In the genomic region with DNA sequence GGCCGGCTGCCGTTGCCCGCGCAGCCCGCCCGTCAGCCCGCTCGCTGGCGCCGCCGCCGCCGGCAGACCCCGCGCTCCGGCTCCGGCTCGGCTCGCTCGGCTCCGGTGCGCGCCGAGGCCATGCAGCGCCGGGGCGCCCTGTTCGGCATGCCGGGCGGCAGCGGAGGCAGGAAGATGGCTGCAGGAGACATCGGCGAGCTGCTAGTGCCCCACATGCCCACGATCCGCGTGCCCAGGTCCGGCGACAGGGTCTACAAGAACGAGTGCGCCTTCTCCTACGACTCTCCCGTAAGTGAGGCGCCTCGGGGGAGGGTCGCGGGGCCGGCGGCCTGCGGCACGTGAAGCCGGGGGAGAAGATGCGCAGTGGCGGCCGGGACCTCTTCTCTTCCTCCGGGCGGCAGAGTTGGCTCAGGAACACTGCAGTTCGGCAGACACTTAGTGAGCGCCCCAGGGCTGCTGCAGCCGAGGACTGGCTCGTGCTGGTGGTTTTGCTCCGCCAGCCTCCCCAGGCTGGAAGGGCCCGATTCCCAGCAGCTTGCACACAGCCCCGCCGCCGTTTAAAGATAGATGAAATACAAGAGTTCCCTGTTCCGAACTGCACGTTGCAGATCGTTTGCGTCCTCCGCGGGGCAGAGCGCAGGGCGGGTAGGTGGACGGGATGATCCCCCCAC, we compare ENCODE assay signal across 8 cellular contexts. TPM values are rescaled to one million over a fixed set of nuclear protein-coding genes. Genes with fewer than 3 reads are reported as not detected.
DNase-seq lines count a peak whose midpoint lies in the region; ATAC-seq lines count a peak whose summit lies in the region.

No MANE protein-coding gene starts in this region.

- POLR2A ChIA-PET in activated CD4-positive, alpha-beta T cell treated with anti-CD3 and anti-CD28 coated beads for 36 hours (lab: Charles Lee), result interaction anchor here (1.0 kb wide), 1 partner anchor 45 kb away, joined by 3 read pairs; no protein-coding TSS in a partner anchor

- DNase-seq in AML-193 (lab: John Stamatoyannopoulos, UW), result peak; percentile 75 to 76
- peak; percentile 56 for DNase-seq in NCI-H226
- DNase-seq in activated CD4-positive, alpha-beta T cell treated with anti-CD3 and anti-CD28 coated beads for 36 hours, result peak; percentile 81
- peak; percentile 94 for DNase-seq in left kidney (ENCODE audit: low read depth, low spot score)
- peak; percentile 63 for DNase-seq in stimulated activated CD4-positive, alpha-beta T cell treated with anti-CD3 and anti-CD28 coated beads, Interleukin-1b, Interleukin-23, amount 100 ng/mL, for 48 hours

- peak; percentile 63 for ATAC-seq in GM18909 (IDR thresholded peaks at IDR 0.05; ENCODE audit: poor library complexity, unreplicated experiment)
- peak; percentile 52 for ATAC-seq in HG03139 (IDR thresholded peaks at IDR 0.05; ENCODE audit: unreplicated experiment)
- peak; percentile 69 for ATAC-seq in activated CD4-positive, alpha-beta T cell treated with anti-CD3 and anti-CD28 coated beads for 36 hours

- CTCF ChIA-PET in activated CD4-positive, alpha-beta T cell treated with anti-CD3 and anti-CD28 coated beads for 36 hours (lab: Charles Lee), result interaction anchor here (0.6 to 1.0 kb wide), 4 partner anchors 8 to 569 kb away, joined by 4 to 5 read pairs (median 4); no protein-coding TSS in a partner anchor

- H3K9me3 Mint-ChIP-seq in activated CD4-positive, alpha-beta T cell treated with anti-CD3 and anti-CD28 coated beads for 36 hours (ENCODE audit: low read depth), result no peaks in the 10 kb centered on the region

- H3K4me1 Mint-ChIP-seq in activated CD4-positive, alpha-beta T cell treated with anti-CD3 and anti-CD28 coated beads for 36 hours, result peaks cover 22% of the 10 kb centered on the region

- H3K36me3 Mint-ChIP-seq in activated CD4-positive, alpha-beta T cell treated with anti-CD3 and anti-CD28 coated beads for 36 hours (ENCODE audit: low read depth), result peaks cover 10% of the 10 kb centered on the region

- intact Hi-C loops in activated CD4-positive, alpha-beta T cell treated with anti-CD3 and anti-CD28 coated beads for 36 hours (cut with DNase I, micrococcal nuclease), result loop anchor here (1.0 to 5.0 kb wide), 6 partner anchors 48 to 1259 kb away; partner anchors contain the start of genes ACTL6A (in 1 of the 2), FXR1 (in 1 of the 2), GNB4 (in 1 of the 2) and MRPL47 (in 1 of the 2)

- H3K27me3 Mint-ChIP-seq in activated CD4-positive, alpha-beta T cell treated with anti-CD3 and anti-CD28 coated beads for 36 hours, result peaks cover 7% of the 10 kb centered on the region

- H3K4me3 Mint-ChIP-seq in activated CD4-positive, alpha-beta T cell treated with anti-CD3 and anti-CD28 coated beads for 36 hours, result peak overlapping the region; percentile 81

- peak overlapping the region; percentile 91 for H3K27ac ChIP-seq in cingulate gyrus (ENCODE audit: low read depth, low read length)

- peak overlapping the region; percentile 82 for H3K27ac Mint-ChIP-seq in activated CD4-positive, alpha-beta T cell treated with anti-CD3 and anti-CD28 coated beads for 36 hours

RNA-seq across cellular contexts. Expression of gene USP13, which starts 0.4 kb away (rescaled TPM):
- total RNA-seq in activated CD4-positive, alpha-beta T cell treated with anti-CD3 and anti-CD28 coated beads for 36 hours, result 10 to 100 TPM; 11.2 to 11.6 TPM

RNA-seq across cellular contexts. Expression of gene NDUFB5, which starts 48.6 kb away (rescaled TPM):
- total RNA-seq in activated CD4-positive, alpha-beta T cell treated with anti-CD3 and anti-CD28 coated beads for 36 hours, result 100 to 1,000 TPM; 105 to 110 TPM

RNA-seq across cellular contexts. Expression of gene MRPL47, which starts 48.8 kb away (rescaled TPM):
- total RNA-seq in activated CD4-positive, alpha-beta T cell treated with anti-CD3 and anti-CD28 coated beads for 36 hours, result 10 to 100 TPM; 49.8 to 56.4 TPM

Comparison
In these comparisons a context has a peak if more than half of its experiments do, and no peak if none do; other contexts are left out.
1. Peak in every context shown above with its lines: DNase-seq, ATAC-seq and H3K27ac ChIP-seq.